20 cellular contexts compared by ENCODE assay signal in genomic region chr6:71138416-71138815, GRCh38.
"Had no signal": no experiment of that assay in that cellular context is flagged by ENCODE, and none has a peak within 500 bp of the region (broad histone marks: within the 10 kb centered on the region; RNA-seq: fewer than 3 reads in every experiment).

No MANE protein-coding gene starts in this region.

- H3K4me3 ChIP-seq: cardiac muscle cell, heart left ventricle, pancreas, smooth muscle cell, suprapubic skin had no signal

- H3K9me3 ChIP-seq: pancreas, suprapubic skin had no signal

- H3K4me3 Mint-ChIP-seq: activated T-cell treated with anti-CD3 and anti-CD28 coated beads, Interleukin-2, amount 50 U/mL, for 72 hours; naive thymus-derived CD8-positive, alpha-beta T cell; stimulated activated naive CD8-positive, alpha-beta T cell treated with anti-CD3 and anti-CD28 coated beads, Interleukin-15, amount 100 ng/mL, for 72 hours had no signal

- H3K36me3 ChIP-seq: cardiac muscle cell, heart left ventricle, pancreas, suprapubic skin had no signal

- H3K27ac Mint-ChIP-seq: activated T-cell treated with anti-CD3 and anti-CD28 coated beads, Interleukin-2, amount 50 U/mL, for 72 hours; stimulated activated naive CD8-positive, alpha-beta T cell treated with anti-CD3 and anti-CD28 coated beads, Interleukin-15, amount 100 ng/mL, for 72 hours had no signal

- FAIRE-seq: kidney, pancreas had no signal

- ATAC-seq: activated CD4-positive, CD25-positive, alpha-beta regulatory T cell treated with anti-CD3 and anti-CD28 coated beads, Interleukin-2, amount 50 U/mL, for 24 hours; activated T-cell treated with anti-CD3 and anti-CD28 coated beads, Interleukin-2, amount 50 U/mL, for 72 hours; heart left ventricle; naive thymus-derived CD8-positive, alpha-beta T cell; pancreas; sciatic nerve; stimulated activated naive CD8-positive, alpha-beta T cell treated with anti-CD3 and anti-CD28 coated beads, Interleukin-15, amount 100 ng/mL, for 72 hours had no signal

- DNase-seq: activated CD4-positive, alpha-beta T cell treated with anti-CD3 and anti-CD28 coated beads, Interleukin-2, amount 50 U/mL, for 4 hours; activated effector memory CD4-positive, alpha-beta T cell treated with anti-CD3 and anti-CD28 coated beads, Interleukin-2, amount 50 U/mL, for 16 hours; activated naive CD4-positive, alpha-beta T cell treated with anti-CD3 and anti-CD28 coated beads, Interleukin-2, amount 50 U/mL, for 16 hours; activated T-cell treated with anti-CD3 and anti-CD28 coated beads, Interleukin-2, amount 50 U/mL, for 72 hours; aorta; dermis blood vessel endothelial cell; foreskin melanocyte; heart left ventricle; kidney; mesendoderm; naive thymus-derived CD8-positive, alpha-beta T cell; pancreas; stimulated activated CD4-positive, alpha-beta T cell treated with anti-CD3 and anti-CD28 coated beads, Interleukin-4, amount 100 ng/mL, for 1 hour; stimulated activated naive CD8-positive, alpha-beta T cell treated with anti-CD3 and anti-CD28 coated beads, Interleukin-15, amount 100 ng/mL, for 72 hours; trophoblast cell had no signal

- H3K4me1 Mint-ChIP-seq: naive thymus-derived CD8-positive, alpha-beta T cell; stimulated activated naive CD8-positive, alpha-beta T cell treated with anti-CD3 and anti-CD28 coated beads, Interleukin-15, amount 100 ng/mL, for 72 hours had no signal

- H3K27me3 ChIP-seq: cardiac muscle cell, heart left ventricle, pancreas, suprapubic skin had no signal
